Comparison of ENCODE assay signal across 1 cellular context in genomic region chr19:35569281-35569781, GRCh38.
TF ChIP-seq lines count a peak whose summit lies in the region.

No MANE protein-coding gene starts in this region.

TF ChIP-seq in HepG2, 621 proteins besides CTCF, POLR2A, EP300 and RAD21 (continued from another document and continues in another):
- TF ChIP-seq AFF4 (CRISPR knock-in tag; IDR thresholded peaks at IDR 0.05) = no peak
- no peak for TF ChIP-seq JARID2 (CRISPR knock-in tag; IDR thresholded peaks at IDR 0.05; ENCODE audit: insufficient replicate concordance)
- no peak for TF ChIP-seq ZNF451 (CRISPR knock-in tag; IDR thresholded peaks at IDR 0.05)
- no peak for TF ChIP-seq THAP8 (CRISPR knock-in tag; IDR thresholded peaks at IDR 0.05; ENCODE audit: borderline replicate concordance)
- TF ChIP-seq ZNF780A (CRISPR knock-in tag; IDR thresholded peaks at IDR 0.05) = no peak
- TF ChIP-seq ATF3 (CRISPR knock-in tag; IDR thresholded peaks at IDR 0.05) = peak; percentile 61; the same call in 1 of the 2 replicates
- TF ChIP-seq, protein P1, sequence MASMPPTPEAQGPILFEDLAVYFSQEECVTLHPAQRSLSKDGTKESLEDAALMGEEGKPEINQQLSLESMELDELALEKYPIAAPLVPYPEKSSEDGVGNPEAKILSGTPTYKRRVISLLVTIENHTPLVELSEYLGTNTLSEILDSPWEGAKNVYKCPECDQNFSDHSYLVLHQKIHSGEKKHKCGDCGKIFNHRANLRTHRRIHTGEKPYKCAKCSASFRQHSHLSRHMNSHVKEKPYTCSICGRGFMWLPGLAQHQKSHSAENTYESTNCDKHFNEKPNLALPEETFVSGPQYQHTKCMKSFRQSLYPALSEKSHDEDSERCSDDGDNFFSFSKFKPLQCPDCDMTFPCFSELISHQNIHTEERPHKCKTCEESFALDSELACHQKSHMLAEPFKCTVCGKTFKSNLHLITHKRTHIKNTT (CRISPR knock-in tag; IDR thresholded peaks at IDR 0.05) = no peak
- TF ChIP-seq, protein P2, sequence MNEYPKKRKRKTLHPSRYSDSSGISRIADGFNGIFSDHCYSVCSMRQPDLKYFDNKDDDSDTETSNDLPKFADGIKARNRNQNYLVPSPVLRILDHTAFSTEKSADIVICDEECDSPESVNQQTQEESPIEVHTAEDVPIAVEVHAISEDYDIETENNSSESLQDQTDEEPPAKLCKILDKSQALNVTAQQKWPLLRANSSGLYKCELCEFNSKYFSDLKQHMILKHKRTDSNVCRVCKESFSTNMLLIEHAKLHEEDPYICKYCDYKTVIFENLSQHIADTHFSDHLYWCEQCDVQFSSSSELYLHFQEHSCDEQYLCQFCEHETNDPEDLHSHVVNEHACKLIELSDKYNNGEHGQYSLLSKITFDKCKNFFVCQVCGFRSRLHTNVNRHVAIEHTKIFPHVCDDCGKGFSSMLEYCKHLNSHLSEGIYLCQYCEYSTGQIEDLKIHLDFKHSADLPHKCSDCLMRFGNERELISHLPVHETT (CRISPR knock-in tag; conservative IDR thresholded peaks at IDR 0.05) = no peak
- no peak for TF ChIP-seq NFRKB (IDR thresholded peaks at IDR 0.05)
- TF ChIP-seq, protein P3, sequence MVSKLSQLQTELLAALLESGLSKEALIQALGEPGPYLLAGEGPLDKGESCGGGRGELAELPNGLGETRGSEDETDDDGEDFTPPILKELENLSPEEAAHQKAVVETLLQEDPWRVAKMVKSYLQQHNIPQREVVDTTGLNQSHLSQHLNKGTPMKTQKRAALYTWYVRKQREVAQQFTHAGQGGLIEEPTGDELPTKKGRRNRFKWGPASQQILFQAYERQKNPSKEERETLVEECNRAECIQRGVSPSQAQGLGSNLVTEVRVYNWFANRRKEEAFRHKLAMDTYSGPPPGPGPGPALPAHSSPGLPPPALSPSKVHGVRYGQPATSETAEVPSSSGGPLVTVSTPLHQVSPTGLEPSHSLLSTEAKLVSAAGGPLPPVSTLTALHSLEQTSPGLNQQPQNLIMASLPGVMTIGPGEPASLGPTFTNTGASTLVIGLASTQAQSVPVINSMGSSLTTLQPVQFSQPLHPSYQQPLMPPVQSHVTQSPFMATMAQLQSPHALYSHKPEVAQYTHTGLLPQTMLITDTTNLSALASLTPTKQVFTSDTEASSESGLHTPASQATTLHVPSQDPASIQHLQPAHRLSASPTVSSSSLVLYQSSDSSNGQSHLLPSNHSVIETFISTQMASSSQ (IDR thresholded peaks at IDR 0.05; ENCODE audit: low read depth) = no peak
- TF ChIP-seq, protein P3 (CRISPR knock-in tag; IDR thresholded peaks at IDR 0.05; ENCODE audit: borderline replicate concordance) = peak; percentile 87
- TF ChIP-seq POGK (CRISPR knock-in tag; conservative IDR thresholded peaks at IDR 0.05) = peak; percentile 71; the same call in 1 of the 2 replicates
- TF ChIP-seq ZNF350 (CRISPR knock-in tag; IDR thresholded peaks at IDR 0.05; ENCODE audit: borderline replicate concordance, low read depth) = peak; percentile 36; the same call in 1 of the 2 replicates
- TF ChIP-seq TCF7L2 (IDR thresholded peaks at IDR 0.05; ENCODE audit: low read depth, low read length) = peak; percentile 28; the same call in 1 of the 2 replicates
- TF ChIP-seq PCBP2 (optimal IDR thresholded peaks at IDR 0.05; ENCODE audit: low read depth, low read length, poor library complexity, severe bottlenecking) = no peak
- TF ChIP-seq SP4 (CRISPR knock-in tag; IDR thresholded peaks at IDR 0.05) = 0 out of 2 replicates have a peak, but pooled peaks have one; percentile 18
- TF ChIP-seq TGIF2 (CRISPR knock-in tag; IDR thresholded peaks at IDR 0.05) = 0 out of 2 replicates have a peak, but pooled peaks have one; percentile 49
- TF ChIP-seq ZNF468 (CRISPR knock-in tag; IDR thresholded peaks at IDR 0.05) = no peak
- TF ChIP-seq ZSCAN9 (CRISPR knock-in tag; IDR thresholded peaks at IDR 0.05; ENCODE audit: borderline replicate concordance) = 0 out of 2 replicates have a peak, but pooled peaks have one; percentile 31
- no peak for TF ChIP-seq TOE1 (CRISPR knock-in tag; IDR thresholded peaks at IDR 0.05)
- TF ChIP-seq MIER3 (CRISPR knock-in tag; IDR thresholded peaks at IDR 0.05; ENCODE audit: borderline replicate concordance) = no peak
- no peak for TF ChIP-seq KIAA2018 (CRISPR knock-in tag; IDR thresholded peaks at IDR 0.05; ENCODE audit: borderline replicate concordance)
- no peak for TF ChIP-seq ZZZ3 (CRISPR knock-in tag; IDR thresholded peaks at IDR 0.05; ENCODE audit: borderline replicate concordance)
- TF ChIP-seq ZFAT (CRISPR knock-in tag; conservative IDR thresholded peaks at IDR 0.05) = no peak
- no peak for TF ChIP-seq GPN1 (CRISPR knock-in tag; IDR thresholded peaks at IDR 0.05; ENCODE audit: borderline replicate concordance)
- TF ChIP-seq NCOA1 (CRISPR knock-in tag; IDR thresholded peaks at IDR 0.05) = peak; percentile 92
- TF ChIP-seq TBX2 (CRISPR knock-in tag; IDR thresholded peaks at IDR 0.05; ENCODE audit: borderline replicate concordance) = peak; percentile 95
- peak; percentile 71 for TF ChIP-seq HOXA3 (CRISPR knock-in tag; IDR thresholded peaks at IDR 0.05)
- TF ChIP-seq DDIT3 (CRISPR knock-in tag; IDR thresholded peaks at IDR 0.05) = no peak
- TF ChIP-seq SMAD3 (CRISPR knock-in tag; IDR thresholded peaks at IDR 0.05) = no peak
